34 cellular contexts compared by ENCODE assay signal in the genomic region with DNA sequence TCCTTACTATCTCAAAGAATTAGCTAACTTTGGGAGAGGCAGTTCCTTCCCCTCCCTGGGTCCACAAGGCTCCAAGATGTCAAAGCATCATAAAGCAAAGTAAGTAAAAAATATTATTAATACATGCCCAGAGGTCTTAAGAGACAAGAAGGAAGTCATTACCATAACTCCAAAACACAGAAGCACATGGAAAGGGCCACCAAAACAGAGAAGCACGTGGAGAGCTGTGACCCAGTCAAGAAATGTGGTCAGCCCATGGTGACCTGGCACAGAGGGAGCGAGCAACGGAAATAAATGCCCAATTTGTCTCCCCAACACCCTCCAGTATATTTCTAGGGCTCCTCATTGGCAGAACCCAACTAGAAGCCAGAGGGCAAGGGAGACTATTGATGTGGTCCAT.
DNase-seq lines count a peak whose midpoint lies in the region; ATAC-seq, FAIRE-seq and TF ChIP-seq lines count a peak whose summit lies in the region.
"Had no signal": no experiment of that assay in that cellular context is flagged by ENCODE, and none has a peak within 500 bp of the region (broad histone marks: within the 10 kb centered on the region; RNA-seq: fewer than 3 reads in every experiment).

No MANE protein-coding gene starts in this region.

- H3K4me1 ChIP-seq in left ventricle myocardium inferior (peaks cover 5% of the 10 kb centered on the region), HepG2 (ENCODE audit: insufficient read depth, low read length) (no peaks in the 10 kb centered on the region), right lobe of liver (no peaks in the 10 kb centered on the region), esophagus squamous epithelium (no peaks in the 10 kb centered on the region)
- H3K4me1 ChIP-seq: A549; BE2C; BLaER1; BLaER1 treated with 17β-estradiol and CSF1 and Interleukin-3, amounts not matched to agents 10 nM and 100 nM; Caco-2 had no signal

- no peaks in the 10 kb centered on the region for H3F3A ChIP-seq in neural cell (ENCODE audit: insufficient read depth, low read length, poor library complexity, severe bottlenecking)

- H3K27ac ChIP-seq in left ventricle myocardium inferior (replicated peaks) (peak overlapping the region; percentile 36), HepG2 (ENCODE audit: extremely low read length, insufficient read depth, low read length) (no peak overlapping the region), right lobe of liver (no peak overlapping the region), neural cell (ENCODE audit: low read length) (peak overlapping the region; percentile 59), esophagus squamous epithelium (no peak overlapping the region)
- H3K27ac ChIP-seq: 22Rv1; A549; BLaER1; BLaER1 treated with 17β-estradiol and CSF1 and Interleukin-3, amounts not matched to agents 10 nM and 100 nM; C4-2B had no signal

- no peaks in the 10 kb centered on the region for H3K9me2 ChIP-seq in neural cell (ENCODE audit: insufficient read depth, low read length)

- H3K36me3 Mint-ChIP-seq in endothelial cell (ENCODE audit: low read depth, unreplicated experiment), result no peaks in the 10 kb centered on the region
- H3K36me3 Mint-ChIP-seq: CD14-positive monocyte; CD4-positive, alpha-beta memory T cell; CD4-positive, CD25-positive, alpha-beta regulatory T cell; CD8-positive, alpha-beta memory T cell; CD8-positive, alpha-beta T cell had no signal

- H3K4me3 Mint-ChIP-seq in endothelial cell (ENCODE audit: unreplicated experiment), result no peak overlapping the region
- H3K4me3 Mint-ChIP-seq: B cell; CD14-positive monocyte; CD4-positive, alpha-beta memory T cell; CD4-positive, alpha-beta T cell; CD4-positive, CD25-positive, alpha-beta regulatory T cell; CD8-positive, alpha-beta memory T cell; CD8-positive, alpha-beta T cell had no signal

- no peaks in the 10 kb centered on the region for H3K9me3 ChIP-seq in left ventricle myocardium inferior (replicated peaks)
- H3K9me3 ChIP-seq in HepG2 (ENCODE audit: low read length), result no peaks in the 10 kb centered on the region
- H3K9me3 ChIP-seq in right lobe of liver, result no peaks in the 10 kb centered on the region
- no peaks in the 10 kb centered on the region for H3K9me3 ChIP-seq in neural cell (ENCODE audit: low read length)
- H3K9me3 ChIP-seq in esophagus squamous epithelium, result no peaks in the 10 kb centered on the region
- H3K9me3 ChIP-seq: A549, BE2C, BLaER1, Caco-2 had no signal

- H3K9me3 Mint-ChIP-seq in endothelial cell (ENCODE audit: unreplicated experiment), result peaks cover 16% of the 10 kb centered on the region

- no peak for TF ChIP-seq POLR2A in HepG2 (IDR thresholded peaks at IDR 0.05; ENCODE audit: insufficient read depth in 1 of 2, low read depth in 2 of 2, low read length in 2 of 2)
- TF ChIP-seq POLR2A in right lobe of liver (IDR thresholded peaks at IDR 0.05), result no peak
- no peak for TF ChIP-seq POLR2A in esophagus squamous epithelium (IDR thresholded peaks at IDR 0.05)

- no TSS peak for BruUV-seq in HepG2 (replicated peaks; lab: Mats Ljungman, UMichigan)

- whole genome bisulfite sequencing in HepG2 (ENCODE audit: low lambda C conversion rate), result 0% methylated on average over 3 of the region's 3 CpGs
- WGBS in right lobe of liver (ENCODE audit: insufficient coverage, low coverage, low lambda C conversion rate, missing lambda C conversion rate), result 53% methylated on average over 3 of the region's 3 CpGs
- WGBS in esophagus squamous epithelium, 2 donors, result 50 to 61% methylated on average over 3 of the region's 3 CpGs

- peaks cover 5% of the 10 kb centered on the region for H3K4me1 Mint-ChIP-seq in endothelial cell (ENCODE audit: unreplicated experiment)
- H3K4me1 Mint-ChIP-seq: B cell; CD14-positive monocyte; CD4-positive, alpha-beta memory T cell; CD4-positive, CD25-positive, alpha-beta regulatory T cell; CD8-positive, alpha-beta memory T cell had no signal

- intact Hi-C loops in left ventricle myocardium inferior (cut with micrococcal nuclease), result no loop called here
- intact Hi-C loops in left ventricle myocardium superior (cut with micrococcal nuclease), result no loop called here
- intact Hi-C loops in HepG2 (cut with micrococcal nuclease; ENCODE audit: unreplicated experiment), result no loop called here
- intact Hi-C loops in right lobe of liver (cut with DNase I), result no loop called here
- intact Hi-C loops in esophagus squamous epithelium (cut with DNase I), result no loop called here

- H2AFZ ChIP-seq in HepG2 (ENCODE audit: low read length), result no peak overlapping the region
- H2AFZ ChIP-seq in neural cell (ENCODE audit: low read depth, low read length), result no peak overlapping the region

- DNase-seq in left ventricle myocardium inferior (no peak), left ventricle myocardium superior (no peak), HepG2 (ENCODE audit: low spot score) (no peak), right lobe of liver (no peak), endothelial cell (ENCODE audit: low spot score) (no peak), H7 (no peak), esophagus squamous epithelium (lab: John Stamatoyannopoulos, UW) (no peak)
- DNase-seq: 8988T; ACHN; AML-193; BE2C; C1 segment of cervical spinal cord; Caco-2; CD4-positive, alpha-beta memory T cell; CD4-positive, alpha-beta T cell; CD4-positive, CD25-positive, alpha-beta regulatory T cell; CD8-positive, alpha-beta memory T cell; CD8-positive, alpha-beta T cell; COR-L47; DMS 273 treated with DMSO at 0.1 percent for 48 hours; DMS79; DMS79 treated with DMSO at 0.1 percent for 48 hours; DND-41; EL had no signal

- FAIRE-seq in HepG2 (lab: Jason Lieb, UNC), result no peak
- FAIRE-seq: A204.1, A549, D721Med had no signal

- POLR2A ChIA-PET in HepG2 (lab: Yijun Ruan, JAX), result no interaction called here

- H4K20me1 ChIP-seq in HepG2 (ENCODE audit: insufficient read depth, low read length), result no peaks in the 10 kb centered on the region
- H4K20me1 ChIP-seq in neural cell (ENCODE audit: insufficient read depth), result no peaks in the 10 kb centered on the region
- H4K20me1 ChIP-seq: BLaER1; BLaER1 treated with 17β-estradiol and CSF1 and Interleukin-3, amounts not matched to agents 10 nM and 100 nM had no signal

- ATAC-seq in left ventricle myocardium superior, result no peak
- ATAC-seq in HepG2, result no peak
- ATAC-seq in right lobe of liver, result no peak
- ATAC-seq: A549; CD8-positive, alpha-beta T cell had no signal

- H3K27me3 ChIP-seq in left ventricle myocardium inferior (ENCODE audit: low read depth) (no peaks in the 10 kb centered on the region), HepG2 (ENCODE audit: control insufficient read depth in 1 of 2, insufficient read depth in 2 of 2, low read length in 2 of 2) (no peaks in the 10 kb centered on the region), right lobe of liver (no peaks in the 10 kb centered on the region), neural cell (ENCODE audit: insufficient read depth, low read depth, low read length) (no peaks in the 10 kb centered on the region), H7 (ENCODE audit: control insufficient read depth, insufficient read depth, low read length) (no peaks in the 10 kb centered on the region), esophagus squamous epithelium (no peaks in the 10 kb centered on the region)
- H3K27me3 ChIP-seq: BE2C; BLaER1; BLaER1 treated with 17β-estradiol and CSF1 and Interleukin-3, amounts not matched to agents 10 nM and 100 nM had no signal

- H3K36me3 ChIP-seq in left ventricle myocardium inferior (no peaks in the 10 kb centered on the region), HepG2 (replicated peaks in 1 of 2; ENCODE audit: control insufficient read depth in 1 of 2, insufficient read depth in 2 of 2, low read length in 2 of 2) (no peaks in the 10 kb centered on the region), right lobe of liver (no peaks in the 10 kb centered on the region), neural cell (ENCODE audit: insufficient read depth, low read length) (no peaks in the 10 kb centered on the region), H7 (replicated peaks; ENCODE audit: control insufficient read depth, insufficient read depth, low read length) (no peaks in the 10 kb centered on the region), esophagus squamous epithelium (no peaks in the 10 kb centered on the region)
- H3K36me3 ChIP-seq: BE2C; BLaER1; BLaER1 treated with 17β-estradiol and CSF1 and Interleukin-3, amounts not matched to agents 10 nM and 100 nM had no signal

- H3K9ac ChIP-seq in HepG2 (ENCODE audit: insufficient read depth, low read depth, low read length), result no peak overlapping the region
- peak overlapping the region; percentile 29 for H3K9ac ChIP-seq in neural cell (ENCODE audit: low read length)
- H3K9ac ChIP-seq: BLaER1; BLaER1 treated with 17β-estradiol and CSF1 and Interleukin-3, amounts not matched to agents 10 nM and 100 nM had no signal

- TF ChIP-seq CTCF in left ventricle myocardium inferior (IDR thresholded peaks at IDR 0.05; ENCODE audit: borderline replicate concordance) (no peak), HepG2 (CRISPR knock-in tag; IDR thresholded peaks at IDR 0.05) (no peak), right lobe of liver (IDR thresholded peaks at IDR 0.05) (no peak), endothelial cell (IDR thresholded peaks at IDR 0.05; ENCODE audit: unreplicated experiment) (no peak), neural cell (IDR thresholded peaks at IDR 0.05; ENCODE audit: poor library complexity, severe bottlenecking) (no peak), esophagus squamous epithelium (IDR thresholded peaks at IDR 0.05) (no peak)

- H3K4me2 ChIP-seq in HepG2 (ENCODE audit: low read depth, low read length), result no peak overlapping the region
- H3K4me2 ChIP-seq in neural cell (ENCODE audit: low read length), result no peak overlapping the region
- H3K4me2 ChIP-seq: A549; BLaER1; BLaER1 treated with 17β-estradiol and CSF1 and Interleukin-3, amounts not matched to agents 10 nM and 100 nM had no signal

- H3K79me2 ChIP-seq in HepG2 (ENCODE audit: insufficient read depth, low read length), result no peaks in the 10 kb centered on the region
- no peaks in the 10 kb centered on the region for H3K79me2 ChIP-seq in neural cell (replicated peaks; ENCODE audit: insufficient read depth, low read length)

- peak overlapping the region; percentile 44 for H3K27ac Mint-ChIP-seq in endothelial cell (ENCODE audit: unreplicated experiment)
- H3K27ac Mint-ChIP-seq: B cell; CD14-positive monocyte; CD4-positive, alpha-beta memory T cell; CD4-positive, alpha-beta T cell; CD4-positive, CD25-positive, alpha-beta regulatory T cell; CD8-positive, alpha-beta memory T cell; CD8-positive, alpha-beta T cell had no signal

- CTCF ChIA-PET in HepG2 (lab: Yijun Ruan, JAX; ENCODE audit: low intra/inter-chr PET ratio, low total read pairs), result no interaction called here

- peaks cover 3% of the 10 kb centered on the region for H3K27me3 Mint-ChIP-seq in endothelial cell (ENCODE audit: unreplicated experiment)
- H3K27me3 Mint-ChIP-seq: B cell; CD4-positive, alpha-beta memory T cell; CD4-positive, alpha-beta T cell; CD4-positive, CD25-positive, alpha-beta regulatory T cell; CD8-positive, alpha-beta memory T cell had no signal

- H3K4me3 ChIP-seq in left ventricle myocardium inferior, result no peak overlapping the region
- no peak overlapping the region for H3K4me3 ChIP-seq in HepG2 (replicated peaks in 1 of 3; ENCODE audit: insufficient read depth in 1 of 3, low read depth in 2 of 3, low read length in 3 of 3)
- H3K4me3 ChIP-seq in right lobe of liver, result no peak overlapping the region
- no peak overlapping the region for H3K4me3 ChIP-seq in neural cell (ENCODE audit: low read length)
- no peak overlapping the region for H3K4me3 ChIP-seq in H7 (ENCODE audit: insufficient read depth, low read depth, low read length)
- H3K4me3 ChIP-seq in esophagus squamous epithelium, result no peak overlapping the region
- H3K4me3 ChIP-seq: A549; BLaER1; BLaER1 treated with 17β-estradiol and CSF1 and Interleukin-3, amounts not matched to agents 10 nM and 100 nM had no signal

- in situ Hi-C loops in HepG2 (cut with HindIII; ENCODE audit: extremely low pct_ligation_motif_present, low pct_unique_long_range_greater_than_20kb), result loop anchor here (25.0 kb wide), 1 partner anchor 272 kb away; no protein-coding TSS in a partner anchor

- TF ChIP-seq RAD21 in HepG2 (CRISPR knock-in tag; IDR thresholded peaks at IDR 0.05), result no peak
- TF ChIP-seq RAD21 in neural cell (conservative IDR thresholded peaks at IDR 0.05), result no peak

- TF ChIP-seq EP300 in HepG2 (IDR thresholded peaks at IDR 0.05; ENCODE audit: low read depth in 2 of 2, low read length in 2 of 2), result no peak
- TF ChIP-seq EP300 in HepG2 (CRISPR knock-in tag; IDR thresholded peaks at IDR 0.05; ENCODE audit: borderline replicate concordance), result no peak
- no peak for TF ChIP-seq EP300 in neural cell (conservative IDR thresholded peaks at IDR 0.05; ENCODE audit: poor library complexity, severe bottlenecking)

Comparison
In these comparisons a context has a peak if more than half of its experiments do, and no peak if none do; other contexts are left out.
1. H3K27ac ChIP-seq: peak in left ventricle myocardium inferior (single experiment) and neural cell (single experiment); none in HepG2 (single experiment), right lobe of liver (0 of 3) and esophagus squamous epithelium (0 of 4).